16 cellular contexts compared by ENCODE assay signal in the genomic region with DNA sequence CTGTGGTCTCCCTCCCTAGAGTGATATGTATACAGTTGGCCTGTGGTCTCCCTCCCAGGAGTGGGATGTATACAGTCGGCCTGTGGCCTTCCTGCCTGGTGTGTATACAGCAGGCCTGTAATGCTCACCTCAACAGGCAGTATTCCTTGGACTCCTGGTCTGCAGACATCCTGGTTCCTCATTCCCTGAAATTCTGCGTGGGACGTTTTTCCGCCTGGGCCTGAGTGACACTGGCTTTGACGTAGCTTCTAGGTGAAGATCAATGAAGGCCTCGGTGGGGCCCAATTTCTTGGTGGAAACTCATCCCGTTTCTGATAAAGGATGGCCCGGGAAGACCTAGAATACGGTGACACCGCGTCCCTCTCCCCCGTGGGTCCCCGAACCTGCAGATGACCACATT.
DNase-seq lines count a peak whose midpoint lies in the region; ATAC-seq and TF ChIP-seq lines count a peak whose summit lies in the region.
"Had no signal": no experiment of that assay in that cellular context is flagged by ENCODE, and none has a peak within 500 bp of the region (broad histone marks: within the 10 kb centered on the region; RNA-seq: fewer than 3 reads in every experiment).

No MANE protein-coding gene starts in this region.

- TF ChIP-seq CTCF in HEK293 (tag by site-specific recombination; IDR thresholded peaks at IDR 0.05) (no peak), osteoblast (IDR thresholded peaks at IDR 0.05; ENCODE audit: extremely low read depth, low read depth, low read length) (no peak), upper lobe of right lung (IDR thresholded peaks at IDR 0.05) (no peak)

- H3K79me2 ChIP-seq in osteoblast (ENCODE audit: insufficient read depth, low read length): no peaks in the 10 kb centered on the region

- CTCF ChIA-PET in HEK293 (lab: Yijun Ruan, JAX): no interaction called here

- H3K4me3 ChIP-seq in HEK293 (ENCODE audit: low read depth, low read length) (no peak overlapping the region), osteoblast (ENCODE audit: insufficient read depth, low read length) (no peak overlapping the region), upper lobe of right lung (no peak overlapping the region), neuronal stem cell (ENCODE audit: low read length in 2 of 2) (no peak overlapping the region)
- H3K4me3 ChIP-seq: A549; BLaER1 treated with 17β-estradiol and CSF1 and Interleukin-3, amounts not matched to agents 10 nM and 100 nM had no signal

- no peak overlapping the region for H3K4ac ChIP-seq in neuronal stem cell (ENCODE audit: low read length)

- H2AK5ac ChIP-seq in neuronal stem cell (ENCODE audit: low read depth, low read length): no peak overlapping the region

- POLR2A ChIA-PET in HEK293 (lab: Yijun Ruan, JAX): no interaction called here

- H4K20me1 ChIP-seq in osteoblast (ENCODE audit: insufficient read depth, low read length): no peaks in the 10 kb centered on the region
- H4K20me1 ChIP-seq: BLaER1 treated with 17β-estradiol and CSF1 and Interleukin-3, amounts not matched to agents 10 nM and 100 nM had no signal

- no peaks in the 10 kb centered on the region for H3K9me3 ChIP-seq in HEK293 (ENCODE audit: control insufficient read depth, insufficient read depth, low read depth, low read length)
- H3K9me3 ChIP-seq in osteoblast (ENCODE audit: low read depth, low read length): no peaks in the 10 kb centered on the region
- H3K9me3 ChIP-seq in upper lobe of right lung: no peaks in the 10 kb centered on the region
- no peaks in the 10 kb centered on the region for H3K9me3 ChIP-seq in neuronal stem cell (replicated peaks in 1 of 2; ENCODE audit: control insufficient read depth in 2 of 2, insufficient read depth in 1 of 2, low read depth in 1 of 2, low read length in 2 of 2)
- H3K9me3 ChIP-seq: A549, Caco-2 had no signal

- H4K8ac ChIP-seq in neuronal stem cell (ENCODE audit: low read depth, low read length): no peak overlapping the region

- no peak for ATAC-seq in upper lobe of right lung
- no peak for ATAC-seq in HG02870 (IDR thresholded peaks at IDR 0.05; ENCODE audit: unreplicated experiment)
- ATAC-seq: A549; CD8-positive, alpha-beta T cell had no signal

- H2BK120ac ChIP-seq in neuronal stem cell (ENCODE audit: low read depth, low read length): no peak overlapping the region

- H2AFZ ChIP-seq in osteoblast (ENCODE audit: low read length): peak overlapping the region; percentile 56
- H2AFZ ChIP-seq in neuronal stem cell (ENCODE audit: low read length): no peak overlapping the region

- no CpG with 5 or more reads among the region's 13 CpGs for WGBS in neuronal stem cell (ENCODE audit: extremely low coverage in 2 of 2, insufficient read length in 2 of 2, insufficient replicate concordance in 1 of 2), 2 donors

- no peaks in the 10 kb centered on the region for H3K4me1 ChIP-seq in HEK293 (ENCODE audit: control insufficient read depth, insufficient read depth, low read length)
- H3K4me1 ChIP-seq in osteoblast (ENCODE audit: insufficient read depth, low read length): no peaks in the 10 kb centered on the region
- H3K4me1 ChIP-seq in upper lobe of right lung: no peaks in the 10 kb centered on the region
- no peaks in the 10 kb centered on the region for H3K4me1 ChIP-seq in neuronal stem cell (ENCODE audit: control insufficient read depth in 2 of 2, insufficient read depth in 1 of 2, low read depth in 1 of 2, low read length in 2 of 2)
- H3K4me1 ChIP-seq: BLaER1 treated with 17β-estradiol and CSF1 and Interleukin-3, amounts not matched to agents 10 nM and 100 nM; Caco-2 had no signal

- no peak overlapping the region for H3K14ac ChIP-seq in neuronal stem cell (ENCODE audit: low read length)

- H2BK5ac ChIP-seq in neuronal stem cell (ENCODE audit: low read length): no peak overlapping the region

- H4K91ac ChIP-seq in neuronal stem cell (ENCODE audit: low read depth, low read length, poor library complexity): no peak overlapping the region

- no peak overlapping the region for H3K4me2 ChIP-seq in osteoblast (ENCODE audit: insufficient read depth, low read length)
- no peak overlapping the region for H3K4me2 ChIP-seq in neuronal stem cell (ENCODE audit: insufficient read depth, low read length, poor library complexity, severe bottlenecking)
- H3K4me2 ChIP-seq: A549; BLaER1 treated with 17β-estradiol and CSF1 and Interleukin-3, amounts not matched to agents 10 nM and 100 nM had no signal

- intact Hi-C loops in upper lobe of right lung (cut with DNase I): no loop called here

- no peak overlapping the region for H3K23ac ChIP-seq in neuronal stem cell (ENCODE audit: low read depth, low read length, poor library complexity)

- H3K36me3 ChIP-seq in HEK293 (ENCODE audit: control insufficient read depth in 2 of 2, insufficient read depth in 1 of 2, low read length in 2 of 2): no peaks in the 10 kb centered on the region
- no peaks in the 10 kb centered on the region for H3K36me3 ChIP-seq in osteoblast (ENCODE audit: insufficient read depth, low read length)
- no peaks in the 10 kb centered on the region for H3K36me3 ChIP-seq in upper lobe of right lung
- H3K36me3 ChIP-seq in neuronal stem cell (replicated peaks in 1 of 2; ENCODE audit: control insufficient read depth in 2 of 2, insufficient read depth in 2 of 2, low read length in 2 of 2): no peaks in the 10 kb centered on the region
- H3K36me3 ChIP-seq: BLaER1 treated with 17β-estradiol and CSF1 and Interleukin-3, amounts not matched to agents 10 nM and 100 nM had no signal

- no peaks in the 10 kb centered on the region for H3K27me3 ChIP-seq in osteoblast (ENCODE audit: insufficient read depth, low read length)
- no peaks in the 10 kb centered on the region for H3K27me3 ChIP-seq in upper lobe of right lung
- peaks cover 0 to 5% (median 0%) of the 10 kb centered on the region in 3 experiments for H3K27me3 ChIP-seq in neuronal stem cell (ENCODE audit: control insufficient read depth in 3 of 3, insufficient read depth in 3 of 3, low read depth in 1 of 3, low read length in 3 of 3)
- H3K27me3 ChIP-seq: BLaER1 treated with 17β-estradiol and CSF1 and Interleukin-3, amounts not matched to agents 10 nM and 100 nM had no signal

- no peak overlapping the region for H3K27ac ChIP-seq in HEK293 (ENCODE audit: extremely low read depth, low read depth, low read length)
- no peak overlapping the region for H3K27ac ChIP-seq in osteoblast (ENCODE audit: low read depth, low read length)
- no peak overlapping the region for H3K27ac ChIP-seq in upper lobe of right lung
- no peak overlapping the region for H3K27ac ChIP-seq in neuronal stem cell (replicated peaks; ENCODE audit: low read length)
- H3K27ac ChIP-seq: 22Rv1; A549; BLaER1 treated with 17β-estradiol and CSF1 and Interleukin-3, amounts not matched to agents 10 nM and 100 nM; C4-2B had no signal

- no peak overlapping the region for H3K18ac ChIP-seq in neuronal stem cell (ENCODE audit: low read length)

- no peak overlapping the region for H3K9ac ChIP-seq in neuronal stem cell (ENCODE audit: low read depth, low read length, poor library complexity)
- H3K9ac ChIP-seq: BLaER1 treated with 17β-estradiol and CSF1 and Interleukin-3, amounts not matched to agents 10 nM and 100 nM had no signal

- H2BK12ac ChIP-seq in neuronal stem cell (ENCODE audit: low read length): no peak overlapping the region

- no peak for DNase-seq in osteoblast (ENCODE audit: insufficient read length, low spot score, missing footprints)
- peak; percentile 7 for DNase-seq in upper lobe of right lung
- DNase-seq in neuronal stem cell (ENCODE audit: low spot score): no peak
- DNase-seq: AML-193; Caco-2; Calu3; CD4-positive, alpha-beta T cell; CD8-positive, alpha-beta T cell; DMS79 treated with DMSO at 0.1 percent for 48 hours; GF-D8 had no signal

- H2BK15ac ChIP-seq in neuronal stem cell (ENCODE audit: low read length): no peak overlapping the region

- no peaks in the 10 kb centered on the region for H3K79me1 ChIP-seq in neuronal stem cell (ENCODE audit: low read depth, low read length)

TF ChIP-seq in HEK293, 187 proteins besides CTCF, POLR2A, EP300 and RAD21:
- TF ChIP-seq ZNF660 (tag by site-specific recombination; IDR thresholded peaks at IDR 0.05) (no peak), IKZF3 (tag by site-specific recombination; IDR thresholded peaks at IDR 0.05) (peak; percentile 52), ZNF768 (tag by site-specific recombination; IDR thresholded peaks at IDR 0.05) (no peak)
